In genomic region chr9:121651295-121652036, GRCh38 we compare ENCODE assay signal across 8 cellular contexts. TPM values are rescaled to one million over a fixed set of nuclear protein-coding genes. Genes with fewer than 3 reads are reported as not detected.
A peak's percentile ranks its signal among the peaks of the same experiment; 100 is the strongest.
DNase-seq lines count a peak whose midpoint lies in the region; ATAC-seq and TF ChIP-seq lines count a peak whose summit lies in the region.

Gene DAB2IP (plus strand): TSS chr9:121651634. CDS start chr9:121651776, 142 bp downstream.

- peak within 1 kb of the TSS; percentile 83 for H3K4me3 Mint-ChIP-seq in WTC11

- no peak within 1 kb of the TSS for H2AFZ ChIP-seq in neural cell (ENCODE audit: low read depth, low read length)

- H3K79me2 ChIP-seq in neural cell (replicated peaks; ENCODE audit: insufficient read depth, low read length), result no peaks in the 10 kb centered on the region

- H3K4me2 ChIP-seq in neural cell (ENCODE audit: low read length), result no peak within 1 kb of the TSS

- peak within 1 kb of the TSS; percentile 53; the same call in 1 of the 2 replicates for H3K27ac ChIP-seq in HUES6 (ENCODE audit: low read depth, low read length)
- peak within 1 kb of the TSS in 3 of 4 donors; percentile 69 to 76 (median 69) for H3K27ac ChIP-seq in gastroesophageal sphincter
- H3K27ac ChIP-seq in neural cell (ENCODE audit: low read length), result no peak within 1 kb of the TSS

- CTCF ChIA-PET in WTC11 (lab: Charles Lee), result interaction anchor here (1.0 to 2.9 kb wide), 13 partner anchors 11 to 279 kb away, joined by 3 to 13 read pairs (median 7); no protein-coding TSS in a partner anchor

- TF ChIP-seq CTCF in AG09309 (IDR thresholded peaks at IDR 0.05; ENCODE audit: control insufficient read depth, insufficient read depth, low read depth, low read length, missing control alignments) (no peak), WTC11 (IDR thresholded peaks at IDR 0.05) (no peak), gastroesophageal sphincter (IDR thresholded peaks at IDR 0.05) (no peak), neural cell (IDR thresholded peaks at IDR 0.05; ENCODE audit: poor library complexity, severe bottlenecking) (no peak)

- 20% methylated on average over 1 of the region's 79 CpGs; no CpG with 5 or more reads in 1 of the 2 donors for WGBS in gastroesophageal sphincter (ENCODE audit: low coverage in 1 of 2), 2 donors

- POLR2A ChIA-PET in WTC11 (lab: Charles Lee), result interaction anchor here (0.5 to 0.6 kb wide), 2 partner anchors 140 to 185 kb away, joined by 3 read pairs; no protein-coding TSS in a partner anchor

- H3K9ac ChIP-seq in HUES6 (ENCODE audit: low read length) (peak within 1 kb of the TSS; percentile 82), neural cell (ENCODE audit: low read length) (no peak within 1 kb of the TSS)

- H3K4me1 ChIP-seq in HUES6 (ENCODE audit: control insufficient read depth, insufficient read depth, low read length) (peaks cover 56% of the 10 kb centered on the region), gastroesophageal sphincter (peaks cover 0 to 78% (median 22%) of the 10 kb centered on the region in 3 donors)

- H3K9me3 Mint-ChIP-seq in WTC11, result no peaks in the 10 kb centered on the region

- TF ChIP-seq EP300 in gastroesophageal sphincter (IDR thresholded peaks at IDR 0.05) (no peak), neural cell (conservative IDR thresholded peaks at IDR 0.05; ENCODE audit: poor library complexity, severe bottlenecking) (no peak)

- peak within 1 kb of the TSS; percentile 57 for H3K4me3 ChIP-seq in AG09309 (ENCODE audit: control insufficient read depth, low read depth, low read length)
- H3K4me3 ChIP-seq in HUES6 (ENCODE audit: low read depth, low read length), result peak within 1 kb of the TSS; percentile 83
- H3K4me3 ChIP-seq in gastroesophageal sphincter, result peak within 1 kb of the TSS; percentile 41 to 72
- H3K4me3 ChIP-seq in neural cell (ENCODE audit: low read length), result peak within 1 kb of the TSS; percentile 62

- no peaks in the 10 kb centered on the region for H3K9me3 ChIP-seq in HUES6 (ENCODE audit: control insufficient read depth, insufficient read depth, low read depth, low read length)
- H3K9me3 ChIP-seq in gastroesophageal sphincter, result no peaks in the 10 kb centered on the region
- no peaks in the 10 kb centered on the region for H3K9me3 ChIP-seq in neural cell (ENCODE audit: low read length)

- H3K27ac Mint-ChIP-seq in WTC11, result peak within 1 kb of the TSS; percentile 78; the same call in 1 of the 2 replicates

- DNase-seq in AG09309 (ENCODE audit: low read depth), result no peak
- DNase-seq in WTC11 (ENCODE audit: low spot score), result peak; percentile 77
- no peak for DNase-seq in NCI-H2107 treated with DMSO at 0.1 percent for 48 hours (lab: John Stamatoyannopoulos, UW; ENCODE audit: unreplicated experiment)
- DNase-seq in HUDEP-2 (lab: John Stamatoyannopoulos, UW; ENCODE audit: unreplicated experiment in 76 of 76), result no peak

- H3K27me3 Mint-ChIP-seq in WTC11 (ENCODE audit: low read depth), result peaks cover 9% of the 10 kb centered on the region; the same call in 1 of the 2 replicates

- no peaks in the 10 kb centered on the region for H3F3A ChIP-seq in neural cell (ENCODE audit: insufficient read depth, low read length, poor library complexity, severe bottlenecking)

- ATAC-seq in WTC11, result peak; percentile 54
- ATAC-seq in gastroesophageal sphincter, result peak; percentile 78
- no peak for ATAC-seq in HG03442 (IDR thresholded peaks at IDR 0.05; ENCODE audit: unreplicated experiment)

- H4K20me1 ChIP-seq in neural cell (ENCODE audit: insufficient read depth), result no peaks in the 10 kb centered on the region

- no peaks in the 10 kb centered on the region; the same call in 1 of the 2 replicates for H3K36me3 ChIP-seq in HUES6 (ENCODE audit: control insufficient read depth, insufficient read depth, low read length)
- no peaks in the 10 kb centered on the region for H3K36me3 ChIP-seq in gastroesophageal sphincter
- no peaks in the 10 kb centered on the region for H3K36me3 ChIP-seq in neural cell (ENCODE audit: insufficient read depth, low read length)

- peaks cover 65% of the 10 kb centered on the region for H3K4me1 Mint-ChIP-seq in WTC11

- H3K9me2 ChIP-seq in neural cell (ENCODE audit: insufficient read depth, low read length), result no peaks in the 10 kb centered on the region

- no peak for TF ChIP-seq RAD21 in neural cell (conservative IDR thresholded peaks at IDR 0.05)

- peak in 1 of 2 donors; percentile 43 for TF ChIP-seq POLR2A in gastroesophageal sphincter (IDR thresholded peaks at IDR 0.05)

- H3K36me3 Mint-ChIP-seq in WTC11, result no peaks in the 10 kb centered on the region; the same call in 1 of the 2 replicates

- H3K27me3 ChIP-seq in HUES6 (ENCODE audit: control insufficient read depth, insufficient read depth, low read length) (peaks cover 6% of the 10 kb centered on the region; the same call in 1 of the 2 replicates), gastroesophageal sphincter (no peaks in the 10 kb centered on the region), neural cell (ENCODE audit: insufficient read depth, low read depth, low read length) (peaks cover 17% of the 10 kb centered on the region)

TF ChIP-seq in WTC11, 78 proteins besides CTCF, POLR2A, EP300 and RAD21:
- TF ChIP-seq PRDM15 (CRISPR knock-in tag; IDR thresholded peaks at IDR 0.05) (peak; percentile 99), FOXJ3 (CRISPR knock-in tag; IDR thresholded peaks at IDR 0.05; ENCODE audit: borderline replicate concordance) (no peak), SP1 (CRISPR knock-in tag; conservative IDR thresholded peaks at IDR 0.05) (peak; percentile 66; the same call in 1 of the 2 replicates), ZNF423 (CRISPR knock-in tag; IDR thresholded peaks at IDR 0.05) (peak; percentile 76)
TF ChIP-seq in WTC11: peak in this region for 3.

TF ChIP-seq in neural cell, 6 proteins besides CTCF, POLR2A, EP300 and RAD21:
- no peak for TF ChIP-seq SMC3 (conservative IDR thresholded peaks at IDR 0.05; ENCODE audit: poor library complexity)
- no peak for TF ChIP-seq POLR2AphosphoS5 (IDR thresholded peaks at IDR 0.05)
- TF ChIP-seq TAF1 (IDR thresholded peaks at IDR 0.05; ENCODE audit: low read depth), result no peak
- no peak for TF ChIP-seq REST (IDR thresholded peaks at IDR 0.05; ENCODE audit: borderline replicate concordance)
- no peak for TF ChIP-seq MXI1 (conservative IDR thresholded peaks at IDR 0.05; ENCODE audit: poor library complexity, severe bottlenecking)
- no peak for TF ChIP-seq EZH2 (IDR thresholded peaks at IDR 0.05; ENCODE audit: borderline replicate concordance, insufficient read depth, low read length, poor library complexity, severe bottlenecking)

RNA-seq across cellular contexts. Expression of gene DAB2IP, which starts in this region (rescaled TPM):
- 35.0 to 52.6 TPM (median 35.7 TPM) in 3 replicates for total RNA-seq in WTC11 (2021)
- 10 to 100 TPM; 42.0 to 93.4 (median 47.9) TPM for total RNA-seq in gastroesophageal sphincter
- 17.3 and 24.8 TPM in 2 replicates for polyA plus RNA-seq in neural cell
- polyA minus RNA-seq in neural cell, result 29.0 and 31.4 TPM in 2 replicates
